Comparison of ENCODE assay signal across 9 cellular contexts in genomic region chr17:82204831-82205719, GRCh38. TPM values are rescaled to one million over a fixed set of nuclear protein-coding genes. Genes with fewer than 3 reads are reported as not detected.
A peak's percentile ranks its signal among the peaks of the same experiment; 100 is the strongest.
DNase-seq lines count a peak whose midpoint lies in the region; ATAC-seq and FAIRE-seq lines count a peak whose summit lies in the region.
"Had no signal": no experiment of that assay in that cellular context is flagged by ENCODE, and none has a peak within 500 bp of the region (broad histone marks: within the 10 kb centered on the region; RNA-seq: fewer than 3 reads in every experiment).

No MANE protein-coding gene starts in this region.

- H3K4me1 Mint-ChIP-seq in activated T-cell treated with anti-CD3 and anti-CD28 coated beads, Interleukin-2, amount 50 U/mL, for 72 hours (ENCODE audit: low read depth): peaks cover 69% of the 10 kb centered on the region

- DNase-seq in DMS79 (lab: John Stamatoyannopoulos, UW) (peak; percentile 57), NCI-H128 (lab: John Stamatoyannopoulos, UW; ENCODE audit: unreplicated experiment) (peak; percentile 14), left ventricle myocardium superior (no peak), frontal cortex (ENCODE audit: low spot score in 2 of 2) (no peak), posterior vena cava (ENCODE audit: low spot score) (no peak), NCI-H526 treated with DMSO at 0.1 percent for 48 hours (lab: John Stamatoyannopoulos, UW) (no peak)
- DNase-seq in activated T-cell treated with anti-CD3 and anti-CD28 coated beads, Interleukin-2, amount 50 U/mL, for 72 hours: peak; percentile 67 to 84

- H3K27me3 Mint-ChIP-seq in activated T-cell treated with anti-CD3 and anti-CD28 coated beads, Interleukin-2, amount 50 U/mL, for 72 hours (ENCODE audit: low read depth): no peaks in the 10 kb centered on the region
- H3K27me3 Mint-ChIP-seq: IgD-negative memory B cell had no signal

- no peak for FAIRE-seq in frontal cortex (lab: Jason Lieb, UNC)

- intact Hi-C loops in left ventricle myocardium superior (cut with micrococcal nuclease) (no loop called here), posterior vena cava (cut with DNase I) (loop anchor here (10.0 kb wide), 1 partner anchor 120 kb away; no protein-coding TSS in a partner anchor)

- no peaks in the 10 kb centered on the region for H3K9me3 Mint-ChIP-seq in activated T-cell treated with anti-CD3 and anti-CD28 coated beads, Interleukin-2, amount 50 U/mL, for 72 hours
- H3K9me3 Mint-ChIP-seq: IgD-negative memory B cell had no signal

- peak overlapping the region; percentile 75 to 89 for H3K4me3 Mint-ChIP-seq in activated T-cell treated with anti-CD3 and anti-CD28 coated beads, Interleukin-2, amount 50 U/mL, for 72 hours

- peak overlapping the region; percentile 49 for H3K27ac Mint-ChIP-seq in activated T-cell treated with anti-CD3 and anti-CD28 coated beads, Interleukin-2, amount 50 U/mL, for 72 hours

- H3K36me3 Mint-ChIP-seq in activated T-cell treated with anti-CD3 and anti-CD28 coated beads, Interleukin-2, amount 50 U/mL, for 72 hours (ENCODE audit: insufficient read depth in 2 of 2): peaks cover 0 to 6% of the 10 kb centered on the region in 2 donors

- ATAC-seq in activated T-cell treated with anti-CD3 and anti-CD28 coated beads, Interleukin-2, amount 50 U/mL, for 72 hours (replicated peaks in 1 of 2): peak; percentile 84 to 85
- peak; percentile 50 for ATAC-seq in left ventricle myocardium superior
- no peak for ATAC-seq in HG03159 (IDR thresholded peaks at IDR 0.05; ENCODE audit: unreplicated experiment)

RNA-seq across cellular contexts. Expression of gene CCDC57, which starts 7.6 kb away (rescaled TPM):
- total RNA-seq in activated T-cell treated with anti-CD3 and anti-CD28 coated beads, Interleukin-2, amount 50 U/mL, for 72 hours: 10 to 100 TPM; 76.9 to 78.8 TPM
- 8.1 TPM for total RNA-seq in left ventricle myocardium superior
- total RNA-seq in frontal cortex: 17.1 TPM
- total RNA-seq in posterior vena cava: 10 to 100 TPM; 20.3 to 28.5 TPM

RNA-seq across cellular contexts. Expression of gene SLC16A3, which starts 23.8 kb away (rescaled TPM):
- total RNA-seq in activated T-cell treated with anti-CD3 and anti-CD28 coated beads, Interleukin-2, amount 50 U/mL, for 72 hours: 10 to 100 TPM; 42.8 to 74.5 TPM
- total RNA-seq in left ventricle myocardium superior (7.8 TPM), frontal cortex (2.0 TPM), posterior vena cava (10 to 100 TPM; 53.7 to 65.6 TPM)

Comparison
In these comparisons a context has a peak if more than half of its experiments do, and no peak if none do; other contexts are left out.
1. DNase-seq: peak in DMS79 (single experiment), NCI-H128 (single experiment) and activated T-cell treated with anti-CD3 and anti-CD28 coated beads, Interleukin-2, amount 50 U/mL, for 72 hours (2 of 2); none in left ventricle myocardium superior (single experiment), frontal cortex (0 of 2), posterior vena cava (single experiment) and NCI-H526 treated with DMSO at 0.1 percent for 48 hours (single experiment).